Comparison of ENCODE assay signal across 1 cellular context in genomic region chr3:193974591-193974990, GRCh38.
TF ChIP-seq lines count a peak whose summit lies in the region.

No MANE protein-coding gene starts in this region.

TF ChIP-seq in GM23338, 12 proteins besides CTCF, POLR2A, EP300 and RAD21:
- no peak for TF ChIP-seq REST (IDR thresholded peaks at IDR 0.05; ENCODE audit: unreplicated experiment)
- TF ChIP-seq STAT1 (IDR thresholded peaks at IDR 0.05; ENCODE audit: unreplicated experiment), result no peak
- TF ChIP-seq JUNB (IDR thresholded peaks at IDR 0.05; ENCODE audit: unreplicated experiment), result no peak
- no peak for TF ChIP-seq EZH2 (IDR thresholded peaks at IDR 0.05; ENCODE audit: low read depth, unreplicated experiment)
- TF ChIP-seq NANOG (IDR thresholded peaks at IDR 0.05; ENCODE audit: borderline replicate concordance), result no peak
- TF ChIP-seq ZNF331 (CRISPR knock-in tag; IDR thresholded peaks at IDR 0.05; ENCODE audit: low read depth), result no peak
- no peak for TF ChIP-seq EZH2phosphoT487 (IDR thresholded peaks at IDR 0.05; ENCODE audit: unreplicated experiment)
- TF ChIP-seq POLR2AphosphoS5 (IDR thresholded peaks at IDR 0.05; ENCODE audit: low read depth), result no peak
- TF ChIP-seq CREB1 (CRISPR knock-in tag; IDR thresholded peaks at IDR 0.05; ENCODE audit: low read depth), result no peak
- no peak for TF ChIP-seq ETS1 (IDR thresholded peaks at IDR 0.05)
- TF ChIP-seq ZNF114 (CRISPR knock-in tag; IDR thresholded peaks at IDR 0.05), result no peak
- TF ChIP-seq, protein P1, sequence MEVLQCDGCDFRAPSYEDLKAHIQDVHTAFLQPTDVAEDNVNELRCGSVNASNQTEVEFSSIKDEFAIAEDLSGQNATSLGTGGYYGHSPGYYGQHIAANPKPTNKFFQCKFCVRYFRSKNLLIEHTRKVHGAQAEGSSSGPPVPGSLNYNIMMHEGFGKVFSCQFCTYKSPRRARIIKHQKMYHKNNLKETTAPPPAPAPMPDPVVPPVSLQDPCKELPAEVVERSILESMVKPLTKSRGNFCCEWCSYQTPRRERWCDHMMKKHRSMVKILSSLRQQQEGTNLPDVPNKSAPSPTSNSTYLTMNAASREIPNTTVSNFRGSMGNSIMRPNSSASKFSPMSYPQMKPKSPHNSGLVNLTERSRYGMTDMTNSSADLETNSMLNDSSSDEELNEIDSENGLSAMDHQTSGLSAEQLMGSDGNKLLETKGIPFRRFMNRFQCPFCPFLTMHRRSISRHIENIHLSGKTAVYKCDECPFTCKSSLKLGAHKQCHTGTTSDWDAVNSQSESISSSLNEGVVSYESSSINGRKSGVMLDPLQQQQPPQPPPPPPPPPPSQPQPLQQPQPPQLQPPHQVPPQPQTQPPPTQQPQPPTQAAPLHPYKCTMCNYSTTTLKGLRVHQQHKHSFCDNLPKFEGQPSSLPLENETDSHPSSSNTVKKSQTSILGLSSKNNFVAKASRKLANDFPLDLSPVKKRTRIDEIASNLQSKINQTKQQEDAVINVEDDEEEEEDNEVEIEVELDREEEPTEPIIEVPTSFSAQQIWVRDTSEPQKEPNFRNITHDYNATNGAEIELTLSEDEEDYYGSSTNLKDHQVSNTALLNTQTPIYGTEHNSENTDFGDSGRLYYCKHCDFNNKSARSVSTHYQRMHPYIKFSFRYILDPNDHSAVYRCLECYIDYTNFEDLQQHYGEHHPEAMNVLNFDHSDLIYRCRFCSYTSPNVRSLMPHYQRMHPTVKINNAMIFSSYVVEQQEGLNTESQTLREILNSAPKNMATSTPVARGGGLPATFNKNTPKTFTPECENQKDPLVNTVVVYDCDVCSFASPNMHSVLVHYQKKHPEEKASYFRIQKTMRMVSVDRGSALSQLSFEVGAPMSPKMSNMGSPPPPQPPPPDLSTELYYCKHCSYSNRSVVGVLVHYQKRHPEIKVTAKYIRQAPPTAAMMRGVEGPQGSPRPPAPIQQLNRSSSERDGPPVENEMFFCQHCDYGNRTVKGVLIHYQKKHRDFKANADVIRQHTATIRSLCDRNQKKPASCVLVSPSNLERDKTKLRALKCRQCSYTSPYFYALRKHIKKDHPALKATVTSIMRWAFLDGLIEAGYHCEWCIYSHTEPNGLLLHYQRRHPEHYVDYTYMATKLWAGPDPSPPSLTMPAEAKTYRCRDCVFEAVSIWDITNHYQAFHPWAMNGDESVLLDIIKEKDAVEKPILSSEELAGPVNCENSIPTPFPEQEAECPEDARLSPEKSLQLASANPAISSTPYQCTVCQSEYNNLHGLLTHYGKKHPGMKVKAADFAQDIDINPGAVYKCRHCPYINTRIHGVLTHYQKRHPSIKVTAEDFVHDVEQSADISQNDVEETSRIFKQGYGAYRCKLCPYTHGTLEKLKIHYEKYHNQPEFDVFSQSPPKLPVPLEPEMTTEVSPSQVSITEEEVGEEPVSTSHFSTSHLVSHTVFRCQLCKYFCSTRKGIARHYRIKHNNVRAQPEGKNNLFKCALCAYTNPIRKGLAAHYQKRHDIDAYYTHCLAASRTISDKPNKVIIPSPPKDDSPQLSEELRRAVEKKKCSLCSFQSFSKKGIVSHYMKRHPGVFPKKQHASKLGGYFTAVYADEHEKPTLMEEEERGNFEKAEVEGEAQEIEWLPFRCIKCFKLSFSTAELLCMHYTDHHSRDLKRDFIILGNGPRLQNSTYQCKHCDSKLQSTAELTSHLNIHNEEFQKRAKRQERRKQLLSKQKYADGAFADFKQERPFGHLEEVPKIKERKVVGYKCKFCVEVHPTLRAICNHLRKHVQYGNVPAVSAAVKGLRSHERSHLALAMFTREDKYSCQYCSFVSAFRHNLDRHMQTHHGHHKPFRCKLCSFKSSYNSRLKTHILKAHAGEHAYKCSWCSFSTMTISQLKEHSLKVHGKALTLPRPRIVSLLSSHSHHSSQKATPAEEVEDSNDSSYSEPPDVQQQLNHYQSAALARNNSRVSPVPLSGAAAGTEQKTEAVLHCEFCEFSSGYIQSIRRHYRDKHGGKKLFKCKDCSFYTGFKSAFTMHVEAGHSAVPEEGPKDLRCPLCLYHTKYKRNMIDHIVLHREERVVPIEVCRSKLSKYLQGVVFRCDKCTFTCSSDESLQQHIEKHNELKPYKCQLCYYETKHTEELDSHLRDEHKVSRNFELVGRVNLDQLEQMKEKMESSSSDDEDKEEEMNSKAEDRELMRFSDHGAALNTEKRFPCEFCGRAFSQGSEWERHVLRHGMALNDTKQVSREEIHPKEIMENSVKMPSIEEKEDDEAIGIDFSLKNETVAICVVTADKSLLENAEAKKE (CRISPR knock-in tag; IDR thresholded peaks at IDR 0.05), result no peak
